11 cellular contexts compared by ENCODE assay signal in the genomic region with DNA sequence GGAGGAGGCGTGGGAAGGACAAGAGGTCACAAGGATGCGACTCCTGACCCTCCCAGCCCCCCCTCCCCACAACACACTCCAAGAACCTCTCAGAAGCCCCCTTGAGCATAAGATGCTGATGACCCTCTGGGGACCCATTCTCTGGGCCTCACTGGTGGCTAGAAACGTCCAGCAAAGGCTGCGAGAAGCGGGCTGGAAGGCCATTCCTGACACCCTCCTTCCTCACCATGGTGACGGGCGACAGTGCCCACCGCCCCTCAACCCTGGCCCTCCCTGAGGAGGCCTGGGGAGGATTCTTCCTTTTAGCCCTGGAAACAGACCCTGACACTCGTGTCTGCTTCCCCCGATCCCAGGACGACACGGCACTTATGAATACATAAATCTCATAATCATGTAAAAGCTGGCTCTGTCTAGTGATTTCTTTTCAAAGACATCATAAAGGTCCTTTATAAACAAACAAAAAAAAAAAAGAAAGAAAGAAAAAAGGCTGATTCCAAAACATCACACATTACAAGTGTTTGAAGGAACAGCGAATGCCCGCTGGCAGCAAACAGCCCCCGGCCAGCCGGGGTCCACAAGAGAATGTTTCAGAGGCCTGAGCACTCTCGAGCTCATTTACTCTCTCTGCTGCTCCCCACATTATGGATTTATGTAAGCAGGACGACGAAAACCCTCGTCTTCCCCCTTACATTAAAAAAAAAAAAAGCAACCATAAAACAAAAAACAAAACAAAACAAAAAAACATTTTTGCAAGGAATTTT. TPM values are rescaled to one million over a fixed set of nuclear protein-coding genes. Genes with fewer than 3 reads are reported as not detected.
DNase-seq lines count a peak whose midpoint lies in the region; ATAC-seq and TF ChIP-seq lines count a peak whose summit lies in the region.
"Had no signal": no experiment of that assay in that cellular context is flagged by ENCODE, and none has a peak within 500 bp of the region (broad histone marks: within the 10 kb centered on the region; RNA-seq: fewer than 3 reads in every experiment).

No MANE protein-coding gene starts in this region.

- H3K4me1 Mint-ChIP-seq in nephron = peaks cover 49% of the 10 kb centered on the region

- peak overlapping the region; percentile 67 to 82 (median 73) for H3K27ac Mint-ChIP-seq in nephron

- no peak for TF ChIP-seq CTCF in breast epithelium (IDR thresholded peaks at IDR 0.05)
- no peak for TF ChIP-seq CTCF in mammary epithelial cell (conservative IDR thresholded peaks at IDR 0.05 in 1 of 2, IDR thresholded peaks at IDR 0.05 in 1 of 2; ENCODE audit: extremely low read depth in 1 of 2, insufficient read depth in 1 of 2, low read depth in 1 of 2, low read length in 2 of 2)
- TF ChIP-seq CTCF in dorsolateral prefrontal cortex (IDR thresholded peaks at IDR 0.05 in 54 of 56, conservative IDR thresholded peaks at IDR 0.05 in 2 of 56; ENCODE audit: low read depth in 1 of 56, partially characterized antibody in 56 of 56) = no peak
- TF ChIP-seq CTCF in nephron (IDR thresholded peaks at IDR 0.05; ENCODE audit: unreplicated experiment in 3 of 3) = no peak
- no peak for TF ChIP-seq CTCF in upper lobe of right lung (IDR thresholded peaks at IDR 0.05)

- no peak overlapping the region for H2AFZ ChIP-seq in mammary epithelial cell (ENCODE audit: low read depth, low read length)

- dilution Hi-C loops in mammary epithelial cell (cut with HindIII; ENCODE audit: low sequenced_read_pairs) = no loop called here

- in situ Hi-C loops in mammary epithelial cell (cut with MboI; ENCODE audit: low sequenced_read_pairs in 2 of 2) = no loop called here

- no peak for TF ChIP-seq POLR2A in breast epithelium (IDR thresholded peaks at IDR 0.05)

- CTCF ChIA-PET in mammary epithelial cell (lab: Charles Lee; ENCODE audit: low non-redundant PET) = no interaction called here

- peak overlapping the region in 1 of 3 experiments; percentile 21 for H3K4me3 Mint-ChIP-seq in nephron

- H3K36me3 ChIP-seq in breast epithelium (no peaks in the 10 kb centered on the region), mammary epithelial cell (ENCODE audit: insufficient read depth, low read length) (no peaks in the 10 kb centered on the region), upper lobe of right lung (no peaks in the 10 kb centered on the region)

- H3K4me1 ChIP-seq in breast epithelium (peaks cover 0 to 7% of the 10 kb centered on the region in 2 donors), mammary epithelial cell (ENCODE audit: insufficient read depth, low read length) (no peaks in the 10 kb centered on the region), upper lobe of right lung (peaks cover 55% of the 10 kb centered on the region)

- no peak overlapping the region for H3K4me3 ChIP-seq in breast epithelium
- no peak overlapping the region for H3K4me3 ChIP-seq in mammary epithelial cell (replicated peaks in 1 of 3; ENCODE audit: insufficient read depth in 1 of 3, low read depth in 2 of 3, low read length in 3 of 3)
- H3K4me3 ChIP-seq in dorsolateral prefrontal cortex = peak overlapping the region in 8 of 59 donors; percentile 7 to 30 (median 17)
- H3K4me3 ChIP-seq in upper lobe of right lung = no peak overlapping the region
- H3K4me3 ChIP-seq: mucosa of descending colon had no signal

- H3K4me2 ChIP-seq in mammary epithelial cell (ENCODE audit: insufficient read depth, low read depth, low read length) = no peak overlapping the region

- no peaks in the 10 kb centered on the region for H3K36me3 Mint-ChIP-seq in nephron (ENCODE audit: low read depth)

- H3K9me3 ChIP-seq in breast epithelium = no peaks in the 10 kb centered on the region
- H3K9me3 ChIP-seq in mammary epithelial cell (replicated peaks; ENCODE audit: insufficient read depth, low read length) = no peaks in the 10 kb centered on the region
- H3K9me3 ChIP-seq in upper lobe of right lung = no peaks in the 10 kb centered on the region
- H3K9me3 ChIP-seq: mucosa of descending colon had no signal

- BruUV-seq in mammary epithelial cell (replicated peaks; lab: Mats Ljungman, UMichigan) = no TSS peak

- H3K27me3 ChIP-seq in breast epithelium (no peaks in the 10 kb centered on the region), mammary epithelial cell (ENCODE audit: insufficient read depth, low read length) (peaks cover 5% of the 10 kb centered on the region), dorsolateral prefrontal cortex (no peaks in the 10 kb centered on the region), upper lobe of right lung (no peaks in the 10 kb centered on the region)

- ATAC-seq in upper lobe of right lung = no peak
- ATAC-seq: mucosa of descending colon had no signal

- peak overlapping the region; percentile 54 to 83 for H3K27ac ChIP-seq in breast epithelium
- no peak overlapping the region for H3K27ac ChIP-seq in mammary epithelial cell (ENCODE audit: insufficient read depth, low read depth, low read length)
- peak overlapping the region in 56 of 59 donors; percentile 7 to 85 (median 70) for H3K27ac ChIP-seq in dorsolateral prefrontal cortex
- no peak overlapping the region for H3K27ac ChIP-seq in upper lobe of right lung

- WGBS in mammary epithelial cell (ENCODE audit: low coverage, missing lambda C conversion rate) = 70% methylated on average over 18 of the region's 20 CpGs

- peaks cover 18% of the 10 kb centered on the region for H3K27me3 Mint-ChIP-seq in nephron (ENCODE audit: low read depth)

- no peak overlapping the region for H3K9ac ChIP-seq in mammary epithelial cell (ENCODE audit: insufficient read depth, low read length)

- H4K20me1 ChIP-seq in mammary epithelial cell (ENCODE audit: insufficient read depth, low read length) = no peaks in the 10 kb centered on the region

- H3K79me2 ChIP-seq in mammary epithelial cell (ENCODE audit: insufficient read depth, low read length) = no peaks in the 10 kb centered on the region

- H3K9me3 Mint-ChIP-seq in nephron = no peaks in the 10 kb centered on the region

- DNase-seq in breast epithelium (ENCODE audit: low spot score in 2 of 2) = no peak
- DNase-seq in mammary epithelial cell = no peak
- no peak for DNase-seq in dorsolateral prefrontal cortex
- DNase-seq in upper lobe of right lung = peak; percentile 35
- DNase-seq in 8988T = no peak
- DNase-seq in Ammon's horn (ENCODE audit: low spot score) = no peak
- no peak for DNase-seq in kidney glomerular epithelial cell (lab: John Stamatoyannopoulos, UW)
- DNase-seq: NCI-H1417 treated with DMSO at 0.1 percent for 48 hours, NCI-H526 had no signal

- intact Hi-C loops in breast epithelium (cut with DNase I; ENCODE audit: low total_unique reads) = loop anchor here (2.0 kb wide), 1 partner anchor 22 kb away; no protein-coding TSS in a partner anchor
- intact Hi-C loops in mammary epithelial cell (cut with micrococcal nuclease) = no loop called here
- intact Hi-C loops in dorsolateral prefrontal cortex (cut with DNase I) = no loop called here
- intact Hi-C loops in upper lobe of right lung (cut with DNase I) = no loop called here

RNA-seq across cellular contexts. Expression of a gene that starts 40.7 kb away (rescaled TPM):
- total RNA-seq in breast epithelium = 10 to 100 TPM; 53.1 to 84.2 (median 65.1) TPM
- total RNA-seq in mammary epithelial cell = under 1 TPM in 1 of 2 donors, not detected in 1; 0.17 TPM
- 0.06 TPM for polyA plus RNA-seq in mammary epithelial cell
- polyA minus RNA-seq in mammary epithelial cell = not detected
- total RNA-seq in dorsolateral prefrontal cortex = 100 to 1,000 TPM in 76 of 120 experiments, 10 to 100 TPM in 44; 59.8 to 448 (median 117) TPM
- 66.0 TPM for total RNA-seq in upper lobe of right lung

Comparison
In these comparisons a context has a peak if more than half of its experiments do, and no peak if none do; other contexts are left out.
1. H3K27ac ChIP-seq: peak in breast epithelium (2 of 2) and dorsolateral prefrontal cortex (56 of 59); none in mammary epithelial cell (single experiment) and upper lobe of right lung (single experiment).
2. RNA of a gene that starts 40.7 kb away (total RNA-seq): 59.8 to 448 TPM in dorsolateral prefrontal cortex, 66.0 TPM in upper lobe of right lung (single experiment) and 53.1 to 84.2 TPM in breast epithelium; 0.17 TPM in mammary epithelial cell; every median in the first group is over 10 times any median in the second.